In the genomic region with DNA sequence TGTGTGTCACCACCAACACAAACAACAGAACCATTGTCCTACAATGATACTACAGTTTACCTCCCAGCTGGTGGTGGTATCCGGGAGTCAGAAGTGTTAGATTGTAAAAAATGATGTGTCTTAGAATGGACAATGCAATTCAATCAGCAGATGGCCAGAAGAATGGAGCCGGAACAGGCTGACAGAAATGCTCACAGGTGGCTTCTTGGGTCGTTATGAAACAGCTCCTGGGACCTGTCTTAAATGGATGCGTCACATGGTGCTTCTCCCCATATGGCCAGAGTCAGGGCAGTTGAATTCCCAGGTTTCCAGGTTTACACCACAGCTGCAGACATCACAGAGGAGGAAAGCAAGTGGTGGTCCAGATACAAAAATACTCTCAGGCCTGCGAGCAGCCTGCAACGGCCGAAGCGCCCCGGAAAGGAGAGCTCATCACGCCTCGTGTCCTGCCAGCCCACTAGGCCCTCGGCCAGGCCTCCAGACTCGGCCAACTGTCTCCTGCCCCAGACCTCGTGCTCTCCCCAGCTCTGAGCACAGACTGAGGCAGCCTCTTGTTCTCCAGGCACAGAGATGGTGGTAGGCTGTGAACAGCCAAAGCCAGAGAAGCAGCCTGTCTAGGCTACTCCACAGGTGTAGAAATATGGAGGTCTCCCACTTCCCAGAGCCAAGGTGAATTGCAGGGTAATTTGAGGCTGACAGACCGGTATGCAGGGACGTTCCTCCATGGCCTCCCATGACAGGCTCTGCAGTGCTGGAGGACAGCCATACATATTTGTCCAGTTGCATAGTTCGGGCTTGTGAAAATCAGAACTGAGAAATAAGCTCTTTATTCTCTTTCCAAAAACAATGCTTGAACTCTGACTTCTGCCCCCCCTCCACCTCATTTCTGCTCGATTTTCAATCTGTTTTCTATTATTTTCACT, we compare ENCODE assay signal across 8 cellular contexts.
A peak's percentile ranks its signal among the peaks of the same experiment; 100 is the strongest.
DNase-seq lines count a peak whose midpoint lies in the region; ATAC-seq and TF ChIP-seq lines count a peak whose summit lies in the region.

No MANE protein-coding gene starts in this region.

- no TSS peak for BruUV-seq in MCF 10A (replicated peaks; lab: Mats Ljungman, UMichigan)

- peak; percentile 88 to 94 for ATAC-seq in left cardiac atrium
- no peak for ATAC-seq in naive thymus-derived CD8-positive, alpha-beta T cell

- H3K9me3 Mint-ChIP-seq in MCF 10A (ENCODE audit: unreplicated experiment) = peaks cover 6% of the 10 kb centered on the region
- H3K9me3 Mint-ChIP-seq in naive thymus-derived CD8-positive, alpha-beta T cell = peaks cover 1 to 9% (median 5%) of the 10 kb centered on the region in 9 donors

- intact Hi-C loops in MCF 10A (cut with micrococcal nuclease) (no loop called here), left cardiac atrium (cut with DNase I) (no loop called here), posterior vena cava (cut with DNase I) (no loop called here)

- peak; percentile 80 for DNase-seq in G401 (ENCODE audit: low spot score)
- DNase-seq in MCF 10A (ENCODE audit: unreplicated experiment) = no peak
- DNase-seq in left cardiac atrium = peak; percentile 43
- DNase-seq in posterior vena cava (ENCODE audit: low spot score) = peak; percentile 78
- DNase-seq in NK-92 (lab: John Stamatoyannopoulos, UW; ENCODE audit: unreplicated experiment) = no peak
- no peak for DNase-seq in GM20000 (ENCODE audit: low spot score)
- no peak for DNase-seq in GM19240 (ENCODE audit: insufficient read length, low spot score)
- no peak for DNase-seq in naive thymus-derived CD8-positive, alpha-beta T cell

- peak overlapping the region; percentile 31 for H3K27ac Mint-ChIP-seq in MCF 10A (ENCODE audit: low read depth, unreplicated experiment)
- peak overlapping the region in 1 of 10 donors; percentile 71 for H3K27ac Mint-ChIP-seq in naive thymus-derived CD8-positive, alpha-beta T cell

- POLR2A ChIA-PET in MCF 10A (lab: Yijun Ruan, JAX) = no interaction called here
- POLR2A ChIA-PET in naive thymus-derived CD8-positive, alpha-beta T cell (lab: Charles Lee) = no interaction called here

- no peak overlapping the region for H3K4me3 Mint-ChIP-seq in MCF 10A (ENCODE audit: unreplicated experiment)
- H3K4me3 Mint-ChIP-seq in naive thymus-derived CD8-positive, alpha-beta T cell = no peak overlapping the region

- H3K4me1 Mint-ChIP-seq in MCF 10A (ENCODE audit: insufficient read depth, unreplicated experiment) = no peaks in the 10 kb centered on the region
- H3K4me1 Mint-ChIP-seq in naive thymus-derived CD8-positive, alpha-beta T cell = peaks cover 10 to 22% (median 12%) of the 10 kb centered on the region in 4 donors

- CTCF ChIA-PET in MCF 10A (lab: Yijun Ruan, JAX) = no interaction called here

- H3K36me3 Mint-ChIP-seq in MCF 10A (ENCODE audit: insufficient read depth, unreplicated experiment) = peaks cover 6% of the 10 kb centered on the region
- H3K36me3 Mint-ChIP-seq in naive thymus-derived CD8-positive, alpha-beta T cell = peaks cover 0 to 9% (median 0%) of the 10 kb centered on the region in 3 donors

- in situ Hi-C loops in G401 (cut with HindIII; ENCODE audit: low sequenced_read_pairs) = no loop called here

- no peaks in the 10 kb centered on the region for H3K27me3 Mint-ChIP-seq in MCF 10A (ENCODE audit: insufficient read depth, unreplicated experiment)
- H3K27me3 Mint-ChIP-seq in naive thymus-derived CD8-positive, alpha-beta T cell = peaks cover 7 to 28% (median 11%) of the 10 kb centered on the region in 5 donors

- TF ChIP-seq CTCF in MCF 10A (IDR thresholded peaks at IDR 0.05; ENCODE audit: unreplicated experiment) (no peak), GM20000 (IDR thresholded peaks at IDR 0.05; ENCODE audit: extremely low read depth, missing control alignments) (no peak)

Comparison
In these comparisons a context has a peak if more than half of its experiments do, and no peak if none do; other contexts are left out.
1. DNase-seq: peak in G401 (single experiment), left cardiac atrium (single experiment) and posterior vena cava (single experiment); none in MCF 10A (single experiment), NK-92 (single experiment), GM20000 (single experiment), GM19240 (single experiment) and naive thymus-derived CD8-positive, alpha-beta T cell (0 of 10).
2. ATAC-seq: peak in left cardiac atrium (2 of 2); none in naive thymus-derived CD8-positive, alpha-beta T cell (0 of 2).